ENCODE assay signal across 24 cellular contexts in genomic region chr9:38053697-38054461, GRCh38. TPM values are rescaled to one million over a fixed set of nuclear protein-coding genes. Genes with fewer than 3 reads are reported as not detected.
A peak's percentile ranks its signal among the peaks of the same experiment; 100 is the strongest.
DNase-seq lines count a peak whose midpoint lies in the region; ATAC-seq lines count a peak whose summit lies in the region.
"Had no signal": no experiment of that assay in that cellular context is flagged by ENCODE, and none has a peak within 500 bp of the region (broad histone marks: within the 10 kb centered on the region; RNA-seq: fewer than 3 reads in every experiment).

No MANE protein-coding gene starts in this region.

- DNase-seq in dermis blood vessel endothelial cell, result peak; percentile 1
- DNase-seq in trophoblast cell, result no peak
- DNase-seq in hippocampal formation (lab: John Stamatoyannopoulos, UW), result no peak
- DNase-seq in NCI-H1105 treated with DMSO at 0.1 percent for 48 hours (lab: John Stamatoyannopoulos, UW), result no peak
- DNase-seq: DMS79, Kasumi-1, MG63, NCI-H1048, NCI-H146, NCI-H2029 treated with DMSO at 0.1 percent for 48 hours, NCI-H2171, NCI-H446, NCI-H69, SHP77 had no signal

- H2BK5ac ChIP-seq in trophoblast cell (ENCODE audit: low read depth, low read length, poor library complexity), result no peak overlapping the region

- ATAC-seq in GM18868 (IDR thresholded peaks at IDR 0.05; ENCODE audit: unreplicated experiment), result peak; percentile 46
- peak; percentile 52 for ATAC-seq in HG03342 (IDR thresholded peaks at IDR 0.05; ENCODE audit: unreplicated experiment)
- no peak for ATAC-seq in HG02610 (IDR thresholded peaks at IDR 0.05; ENCODE audit: unreplicated experiment)
- ATAC-seq in HG02973 (IDR thresholded peaks at IDR 0.05; ENCODE audit: unreplicated experiment), result no peak
- ATAC-seq: GM23338 had no signal

- H3K4me2 ChIP-seq in trophoblast cell (ENCODE audit: low read length), result no peak overlapping the region
- H3K4me2 ChIP-seq: BLaER1 treated with 17β-estradiol and CSF1 and Interleukin-3, amounts not matched to agents 10 nM and 100 nM; GM23338 had no signal

- no peak overlapping the region for H2BK120ac ChIP-seq in trophoblast cell (ENCODE audit: insufficient read depth, low read length, poor library complexity)

- H3K4me3 ChIP-seq in trophoblast cell (ENCODE audit: low read depth, low read length), result no peak overlapping the region
- H3K4me3 ChIP-seq: BLaER1 treated with 17β-estradiol and CSF1 and Interleukin-3, amounts not matched to agents 10 nM and 100 nM; GM23338; MG63; Peyer's patch; SK-N-MC had no signal

- H3K9me3 ChIP-seq in trophoblast cell (ENCODE audit: insufficient read depth, low read depth, low read length), result no peaks in the 10 kb centered on the region
- H3K9me3 ChIP-seq: BLaER1 treated with 17β-estradiol and CSF1 and Interleukin-3, amounts not matched to agents 10 nM and 100 nM; MG63; Peyer's patch had no signal

- H3K27ac ChIP-seq in trophoblast cell (ENCODE audit: low read depth, low read length), result no peak overlapping the region
- H3K27ac ChIP-seq: BLaER1 treated with 17β-estradiol and CSF1 and Interleukin-3, amounts not matched to agents 10 nM and 100 nM; HL-60; Peyer's patch; SK-N-MC had no signal

- no peak overlapping the region for H3K23ac ChIP-seq in trophoblast cell (ENCODE audit: low read length)

- H2AFZ ChIP-seq in trophoblast cell (ENCODE audit: insufficient read depth, low read length, poor library complexity), result no peak overlapping the region
- H2AFZ ChIP-seq: GM23338 had no signal

- H3K9ac ChIP-seq in trophoblast cell (ENCODE audit: low read length), result no peak overlapping the region
- H3K9ac ChIP-seq: BLaER1 treated with 17β-estradiol and CSF1 and Interleukin-3, amounts not matched to agents 10 nM and 100 nM had no signal

- peak overlapping the region; percentile 87 for H3K4ac ChIP-seq in trophoblast cell (ENCODE audit: low read depth, low read length)

- H2AK5ac ChIP-seq in trophoblast cell (ENCODE audit: low read length), result no peak overlapping the region

- no peak overlapping the region for H4K91ac ChIP-seq in trophoblast cell (ENCODE audit: low read depth, low read length)

- no peaks in the 10 kb centered on the region for H3K79me1 ChIP-seq in trophoblast cell (ENCODE audit: low read length)

- H3K79me2 ChIP-seq in trophoblast cell (ENCODE audit: control insufficient read depth, insufficient read depth, low read length, poor library complexity), result peaks cover 25% of the 10 kb centered on the region

- H3K27me3 ChIP-seq in trophoblast cell (ENCODE audit: insufficient read depth, low read length), result no peaks in the 10 kb centered on the region
- H3K27me3 ChIP-seq: MG63, Peyer's patch had no signal

- peaks cover 40 to 44% of the 10 kb centered on the region in 2 experiments for H3K4me1 ChIP-seq in trophoblast cell (ENCODE audit: control insufficient read depth in 1 of 2, insufficient read depth in 2 of 2, low read length in 2 of 2)

- no peak overlapping the region for H4K8ac ChIP-seq in trophoblast cell (ENCODE audit: low read depth, low read length)

- H2BK12ac ChIP-seq in trophoblast cell (ENCODE audit: low read length), result no peak overlapping the region

- H3K14ac ChIP-seq in trophoblast cell (ENCODE audit: low read length), result peak overlapping the region; percentile 14

- H4K12ac ChIP-seq in trophoblast cell (ENCODE audit: low read depth, low read length), result no peak overlapping the region

- H3K18ac ChIP-seq in trophoblast cell (ENCODE audit: low read length), result peak overlapping the region; percentile 48

- H3K36me3 ChIP-seq in trophoblast cell (ENCODE audit: control insufficient read depth in 1 of 2, insufficient read depth in 2 of 2, low read length in 2 of 2), result peaks cover 9 to 17% of the 10 kb centered on the region in 2 experiments
- H3K36me3 ChIP-seq: BLaER1 treated with 17β-estradiol and CSF1 and Interleukin-3, amounts not matched to agents 10 nM and 100 nM; MG63; Peyer's patch had no signal

- no CpG with 5 or more reads among the region's 3 CpGs for WGBS in trophoblast cell (ENCODE audit: extremely low coverage, insufficient coverage, insufficient read length)

RNA-seq across cellular contexts. Expression of gene SHB, which starts 15.1 kb away (rescaled TPM):
- 32.8 and 33.4 TPM in 2 replicates for total RNA-seq in dermis blood vessel endothelial cell
- 21.8 and 22.1 TPM in 2 replicates for polyA plus RNA-seq in trophoblast cell (2013)
- polyA plus RNA-seq: IgD-negative memory B cell had no signal

Comparison
In these comparisons a context has a peak if more than half of its experiments do, and no peak if none do; other contexts are left out.
1. ATAC-seq: peak in GM18868 (single experiment) and HG03342 (single experiment); none in HG02610 (single experiment) and HG02973 (single experiment).